In genomic region chr10:3043512-3044368, GRCh38 we compare ENCODE assay signal across 9 cellular contexts. TPM values are rescaled to one million over a fixed set of nuclear protein-coding genes. Genes with fewer than 3 reads are reported as not detected.
A peak's percentile ranks its signal among the peaks of the same experiment; 100 is the strongest.
DNase-seq lines count a peak whose midpoint lies in the region; ATAC-seq and TF ChIP-seq lines count a peak whose summit lies in the region.
"Had no signal": no experiment of that assay in that cellular context is flagged by ENCODE, and none has a peak within 500 bp of the region (broad histone marks: within the 10 kb centered on the region; RNA-seq: fewer than 3 reads in every experiment).

No MANE protein-coding gene starts in this region.

- POLR2A ChIA-PET in HEK293 (lab: Yijun Ruan, JAX), result no interaction called here

- TF ChIP-seq POLR2A in NB4 (IDR thresholded peaks at IDR 0.05; ENCODE audit: extremely low read depth, insufficient read length), result no peak

- H3K9me3 ChIP-seq in HEK293 (ENCODE audit: control insufficient read depth, insufficient read depth, low read depth, low read length) (no peaks in the 10 kb centered on the region), T-helper 17 cell (ENCODE audit: control insufficient read depth, low read length, poor library complexity, severe bottlenecking) (no peaks in the 10 kb centered on the region)

- peaks cover 3 to 18% (median 13%) of the 10 kb centered on the region in 5 experiments for H3K9me3 Mint-ChIP-seq in brain

- peak; percentile 60 for ATAC-seq in T-helper 17 cell

- DNase-seq in NCI-H2081 (lab: John Stamatoyannopoulos, UW), result peak; percentile 58 to 59
- no peak for DNase-seq in NCI-H2081 treated with DMSO at 0.1 percent for 48 hours (lab: John Stamatoyannopoulos, UW)
- peak; percentile 66 for DNase-seq in NB4 (ENCODE audit: low read depth)
- DNase-seq in T-helper 17 cell, result peak in 1 of 3 donors; percentile 36
- peak; percentile 76 for DNase-seq in iPS-NIHi11 (ENCODE audit: low spot score)
- peak; percentile 64 for DNase-seq in stimulated activated CD4-positive, alpha-beta T cell treated with anti-CD3 and anti-CD28 coated beads, Interleukin-15, amount 100 ng/mL, for 24 hours

- TF ChIP-seq CTCF in HEK293 (tag by site-specific recombination; IDR thresholded peaks at IDR 0.05), result peak; percentile 55; the same call in 1 of the 2 replicates
- TF ChIP-seq CTCF in NB4 (IDR thresholded peaks at IDR 0.05; ENCODE audit: low read depth, low read length), result peak; percentile 53
- peak; percentile 85 to 88 for TF ChIP-seq CTCF in brain (conservative IDR thresholded peaks at IDR 0.05)

- H3K4me1 ChIP-seq in HEK293 (ENCODE audit: control insufficient read depth, insufficient read depth, low read length), result no peaks in the 10 kb centered on the region

- H3K4me3 Mint-ChIP-seq in T-helper 17 cell (no peak overlapping the region), brain (peak overlapping the region in 4 of 5 experiments; percentile 22 to 50 (median 37))

- H3K4me3 ChIP-seq in HEK293 (ENCODE audit: low read depth, low read length), result no peak overlapping the region
- H3K4me3 ChIP-seq in NB4 (ENCODE audit: low read depth, low read length), result no peak overlapping the region
- H3K4me3 ChIP-seq: BLaER1 treated with 17β-estradiol and CSF1 and Interleukin-3, amounts not matched to agents 10 nM and 100 nM had no signal

- H3K4me1 Mint-ChIP-seq in T-helper 17 cell (peaks cover 3% of the 10 kb centered on the region), brain (peaks cover 47% of the 10 kb centered on the region)

- H3K27ac Mint-ChIP-seq in T-helper 17 cell (peak overlapping the region; percentile 39), brain (peak overlapping the region; percentile 13 to 87 (median 69))

- no peak overlapping the region for H3K27ac ChIP-seq in HEK293 (ENCODE audit: extremely low read depth, low read depth, low read length)
- H3K27ac ChIP-seq: BLaER1 treated with 17β-estradiol and CSF1 and Interleukin-3, amounts not matched to agents 10 nM and 100 nM had no signal

- H3K27me3 Mint-ChIP-seq in T-helper 17 cell, result peaks cover 24% of the 10 kb centered on the region
- no peaks in the 10 kb centered on the region for H3K27me3 Mint-ChIP-seq in brain

- peaks cover 3% of the 10 kb centered on the region for H3K36me3 Mint-ChIP-seq in T-helper 17 cell (ENCODE audit: low read depth)
- H3K36me3 Mint-ChIP-seq in brain, result no peaks in the 10 kb centered on the region

- H3K36me3 ChIP-seq in HEK293 (ENCODE audit: control insufficient read depth in 2 of 2, insufficient read depth in 1 of 2, low read length in 2 of 2), result no peaks in the 10 kb centered on the region
- H3K36me3 ChIP-seq: BLaER1 treated with 17β-estradiol and CSF1 and Interleukin-3, amounts not matched to agents 10 nM and 100 nM had no signal

- CTCF ChIA-PET in HEK293 (lab: Yijun Ruan, JAX), result interaction anchor here (0.5 to 5.7 kb wide), 37 partner anchors 9 to 1934 kb away, joined by 3 to 70 read pairs (median 4); no protein-coding TSS in a partner anchor

TF ChIP-seq in HEK293, 187 proteins besides CTCF, POLR2A, EP300 and RAD21:
- TF ChIP-seq ZNF24 (tag by site-specific recombination; IDR thresholded peaks at IDR 0.05) (no peak), EGR2 (tag by site-specific recombination; IDR thresholded peaks at IDR 0.05; ENCODE audit: low read depth) (no peak), PRDM1 (tag by site-specific recombination; IDR thresholded peaks at IDR 0.05) (0 out of 2 replicates have a peak, but pooled peaks have one; percentile 31), ZBTB48 (tag by site-specific recombination; IDR thresholded peaks at IDR 0.05) (0 out of 2 replicates have a peak, but pooled peaks have one; percentile 45), ZNF654 (tag by site-specific recombination; IDR thresholded peaks at IDR 0.05; ENCODE audit: low read depth) (peak; percentile 95), ZNF394 (tag by site-specific recombination; IDR thresholded peaks at IDR 0.05; ENCODE audit: borderline replicate concordance) (0 out of 2 replicates have a peak, but pooled peaks have one; percentile 34), ZNF747 (tag by site-specific recombination; IDR thresholded peaks at IDR 0.05) (no peak), ZNF514 (tag by site-specific recombination; IDR thresholded peaks at IDR 0.05) (no peak), ZNF335 (tag by site-specific recombination; conservative IDR thresholded peaks at IDR 0.05) (0 out of 2 replicates have a peak, but pooled peaks have one; percentile 34), ZBTB17 (tag by site-specific recombination; IDR thresholded peaks at IDR 0.05) (0 out of 2 replicates have a peak, but pooled peaks have one; percentile 11), ZNF610 (tag by site-specific recombination; IDR thresholded peaks at IDR 0.05; ENCODE audit: borderline replicate concordance) (no peak), SCRT2 (tag by site-specific recombination; IDR thresholded peaks at IDR 0.05) (peak; percentile 39; the same call in 1 of the 2 replicates), KLF7 (tag by site-specific recombination; IDR thresholded peaks at IDR 0.05; ENCODE audit: borderline replicate concordance) (no peak), ZNF18 (tag by site-specific recombination; IDR thresholded peaks at IDR 0.05) (no peak), ZNF184 (tag by site-specific recombination; IDR thresholded peaks at IDR 0.05) (peak; percentile 44; the same call in 1 of the 2 replicates), ZNF558 (tag by site-specific recombination; IDR thresholded peaks at IDR 0.05) (no peak)
- TF ChIP-seq, protein P1, sequence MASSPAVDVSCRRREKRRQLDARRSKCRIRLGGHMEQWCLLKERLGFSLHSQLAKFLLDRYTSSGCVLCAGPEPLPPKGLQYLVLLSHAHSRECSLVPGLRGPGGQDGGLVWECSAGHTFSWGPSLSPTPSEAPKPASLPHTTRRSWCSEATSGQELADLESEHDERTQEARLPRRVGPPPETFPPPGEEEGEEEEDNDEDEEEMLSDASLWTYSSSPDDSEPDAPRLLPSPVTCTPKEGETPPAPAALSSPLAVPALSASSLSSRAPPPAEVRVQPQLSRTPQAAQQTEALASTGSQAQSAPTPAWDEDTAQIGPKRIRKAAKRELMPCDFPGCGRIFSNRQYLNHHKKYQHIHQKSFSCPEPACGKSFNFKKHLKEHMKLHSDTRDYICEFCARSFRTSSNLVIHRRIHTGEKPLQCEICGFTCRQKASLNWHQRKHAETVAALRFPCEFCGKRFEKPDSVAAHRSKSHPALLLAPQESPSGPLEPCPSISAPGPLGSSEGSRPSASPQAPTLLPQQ (tag by site-specific recombination; IDR thresholded peaks at IDR 0.05), result no peak
- TF ChIP-seq, protein P2, sequence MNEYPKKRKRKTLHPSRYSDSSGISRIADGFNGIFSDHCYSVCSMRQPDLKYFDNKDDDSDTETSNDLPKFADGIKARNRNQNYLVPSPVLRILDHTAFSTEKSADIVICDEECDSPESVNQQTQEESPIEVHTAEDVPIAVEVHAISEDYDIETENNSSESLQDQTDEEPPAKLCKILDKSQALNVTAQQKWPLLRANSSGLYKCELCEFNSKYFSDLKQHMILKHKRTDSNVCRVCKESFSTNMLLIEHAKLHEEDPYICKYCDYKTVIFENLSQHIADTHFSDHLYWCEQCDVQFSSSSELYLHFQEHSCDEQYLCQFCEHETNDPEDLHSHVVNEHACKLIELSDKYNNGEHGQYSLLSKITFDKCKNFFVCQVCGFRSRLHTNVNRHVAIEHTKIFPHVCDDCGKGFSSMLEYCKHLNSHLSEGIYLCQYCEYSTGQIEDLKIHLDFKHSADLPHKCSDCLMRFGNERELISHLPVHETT (tag by site-specific recombination; IDR thresholded peaks at IDR 0.05), result no peak

RNA-seq across cellular contexts. Expression of gene PFKP, which starts 23.6 kb away (rescaled TPM):
- 100 to 1,000 TPM in 1 of 2 donors, 10 to 100 TPM in 1; 76.9 to 106 TPM for total RNA-seq in T-helper 17 cell
- polyA plus RNA-seq in brain (ENCODE audit: insufficient read depth, low read depth, low replicate concordance), result 167 TPM
